2 cellular contexts compared by ENCODE assay signal in genomic region chr7:7917593-7917992, GRCh38.
TF ChIP-seq lines count a peak whose summit lies in the region.

No MANE protein-coding gene starts in this region.

TF ChIP-seq in HepG2, 621 proteins besides CTCF, POLR2A, EP300 and RAD21:
- TF ChIP-seq THAP11 (CRISPR knock-in tag; IDR thresholded peaks at IDR 0.05) (no peak), ZNF660 (CRISPR knock-in tag; IDR thresholded peaks at IDR 0.05; ENCODE audit: borderline replicate concordance, low read depth) (no peak), ZBTB39 (CRISPR knock-in tag; IDR thresholded peaks at IDR 0.05) (no peak), MAFK (conservative IDR thresholded peaks at IDR 0.05 in 1 of 2, IDR thresholded peaks at IDR 0.05 in 1 of 2; ENCODE audit: low read length in 2 of 2) (peak in 1 of 2 experiments; percentile 75; a peak in 3 of 4 replicates), CSRNP2 (CRISPR knock-in tag; conservative IDR thresholded peaks at IDR 0.05; ENCODE audit: low read depth) (no peak), NCOR1 (IDR thresholded peaks at IDR 0.05; ENCODE audit: borderline replicate concordance, low read length) (no peak), ZNF326 (CRISPR knock-in tag; IDR thresholded peaks at IDR 0.05; ENCODE audit: borderline replicate concordance) (no peak), MAFF (IDR thresholded peaks at IDR 0.05; ENCODE audit: low read depth, low read length) (peak; percentile 57; the same call in 1 of the 2 replicates), E2F5 (CRISPR knock-in tag; conservative IDR thresholded peaks at IDR 0.05) (no peak), ZNF878 (CRISPR knock-in tag; IDR thresholded peaks at IDR 0.05) (no peak), SIX1 (CRISPR knock-in tag; IDR thresholded peaks at IDR 0.05; ENCODE audit: borderline replicate concordance) (no peak), GATAD1 (CRISPR knock-in tag; IDR thresholded peaks at IDR 0.05) (no peak)
- TF ChIP-seq, protein P1, sequence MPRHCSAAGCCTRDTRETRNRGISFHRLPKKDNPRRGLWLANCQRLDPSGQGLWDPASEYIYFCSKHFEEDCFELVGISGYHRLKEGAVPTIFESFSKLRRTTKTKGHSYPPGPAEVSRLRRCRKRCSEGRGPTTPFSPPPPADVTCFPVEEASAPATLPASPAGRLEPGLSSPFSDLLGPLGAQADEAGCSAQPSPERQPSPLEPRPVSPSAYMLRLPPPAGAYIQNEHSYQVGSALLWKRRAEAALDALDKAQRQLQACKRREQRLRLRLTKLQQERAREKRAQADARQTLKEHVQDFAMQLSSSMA (CRISPR knock-in tag; IDR thresholded peaks at IDR 0.05) = no peak
- TF ChIP-seq, protein P2, sequence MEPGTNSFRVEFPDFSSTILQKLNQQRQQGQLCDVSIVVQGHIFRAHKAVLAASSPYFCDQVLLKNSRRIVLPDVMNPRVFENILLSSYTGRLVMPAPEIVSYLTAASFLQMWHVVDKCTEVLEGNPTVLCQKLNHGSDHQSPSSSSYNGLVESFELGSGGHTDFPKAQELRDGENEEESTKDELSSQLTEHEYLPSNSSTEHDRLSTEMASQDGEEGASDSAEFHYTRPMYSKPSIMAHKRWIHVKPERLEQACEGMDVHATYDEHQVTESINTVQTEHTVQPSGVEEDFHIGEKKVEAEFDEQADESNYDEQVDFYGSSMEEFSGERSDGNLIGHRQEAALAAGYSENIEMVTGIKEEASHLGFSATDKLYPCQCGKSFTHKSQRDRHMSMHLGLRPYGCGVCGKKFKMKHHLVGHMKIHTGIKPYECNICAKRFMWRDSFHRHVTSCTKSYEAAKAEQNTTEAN (CRISPR knock-in tag; conservative IDR thresholded peaks at IDR 0.05) = no peak
- TF ChIP-seq, protein P3, sequence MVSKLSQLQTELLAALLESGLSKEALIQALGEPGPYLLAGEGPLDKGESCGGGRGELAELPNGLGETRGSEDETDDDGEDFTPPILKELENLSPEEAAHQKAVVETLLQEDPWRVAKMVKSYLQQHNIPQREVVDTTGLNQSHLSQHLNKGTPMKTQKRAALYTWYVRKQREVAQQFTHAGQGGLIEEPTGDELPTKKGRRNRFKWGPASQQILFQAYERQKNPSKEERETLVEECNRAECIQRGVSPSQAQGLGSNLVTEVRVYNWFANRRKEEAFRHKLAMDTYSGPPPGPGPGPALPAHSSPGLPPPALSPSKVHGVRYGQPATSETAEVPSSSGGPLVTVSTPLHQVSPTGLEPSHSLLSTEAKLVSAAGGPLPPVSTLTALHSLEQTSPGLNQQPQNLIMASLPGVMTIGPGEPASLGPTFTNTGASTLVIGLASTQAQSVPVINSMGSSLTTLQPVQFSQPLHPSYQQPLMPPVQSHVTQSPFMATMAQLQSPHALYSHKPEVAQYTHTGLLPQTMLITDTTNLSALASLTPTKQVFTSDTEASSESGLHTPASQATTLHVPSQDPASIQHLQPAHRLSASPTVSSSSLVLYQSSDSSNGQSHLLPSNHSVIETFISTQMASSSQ (IDR thresholded peaks at IDR 0.05; ENCODE audit: low read depth) = no peak
- TF ChIP-seq, protein P3 (CRISPR knock-in tag; IDR thresholded peaks at IDR 0.05; ENCODE audit: borderline replicate concordance) = no peak
TF ChIP-seq in HepG2: peak in this region for 2.

TF ChIP-seq in K562, 482 proteins besides CTCF, POLR2A, EP300 and RAD21:
- TF ChIP-seq C11orf30 (IDR thresholded peaks at IDR 0.05; ENCODE audit: low read depth) = peak; percentile 36; the same call in 1 of the 2 replicates
- no peak for TF ChIP-seq CXXC5 (CRISPR knock-in tag; IDR thresholded peaks at IDR 0.05)
- peak; percentile 35; the same call in 1 of the 2 replicates for TF ChIP-seq MAFG (tag; conservative IDR thresholded peaks at IDR 0.05)
- no peak for TF ChIP-seq ZNF354B (CRISPR knock-in tag; IDR thresholded peaks at IDR 0.05)
- TF ChIP-seq, protein P4, sequence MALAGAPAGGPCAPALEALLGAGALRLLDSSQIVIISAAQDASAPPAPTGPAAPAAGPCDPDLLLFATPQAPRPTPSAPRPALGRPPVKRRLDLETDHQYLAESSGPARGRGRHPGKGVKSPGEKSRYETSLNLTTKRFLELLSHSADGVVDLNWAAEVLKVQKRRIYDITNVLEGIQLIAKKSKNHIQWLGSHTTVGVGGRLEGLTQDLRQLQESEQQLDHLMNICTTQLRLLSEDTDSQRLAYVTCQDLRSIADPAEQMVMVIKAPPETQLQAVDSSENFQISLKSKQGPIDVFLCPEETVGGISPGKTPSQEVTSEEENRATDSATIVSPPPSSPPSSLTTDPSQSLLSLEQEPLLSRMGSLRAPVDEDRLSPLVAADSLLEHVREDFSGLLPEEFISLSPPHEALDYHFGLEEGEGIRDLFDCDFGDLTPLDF (CRISPR knock-in tag; IDR thresholded peaks at IDR 0.05) = no peak
- no peak for TF ChIP-seq NONO (IDR thresholded peaks at IDR 0.05; ENCODE audit: low read depth in 2 of 2, low read length in 1 of 2)
- TF ChIP-seq DDX20 (tag; IDR thresholded peaks at IDR 0.05; ENCODE audit: low read depth) = no peak
- TF ChIP-seq TOE1 (IDR thresholded peaks at IDR 0.05; ENCODE audit: borderline replicate concordance) = no peak
- TF ChIP-seq TOE1 (CRISPR knock-in tag; IDR thresholded peaks at IDR 0.05; ENCODE audit: borderline replicate concordance, low read depth) = no peak
- no peak for TF ChIP-seq BMI1 (IDR thresholded peaks at IDR 0.05; ENCODE audit: low read length)
- no peak for TF ChIP-seq NR2C1 (IDR thresholded peaks at IDR 0.05)
- no peak for TF ChIP-seq NR2C1 (tag; IDR thresholded peaks at IDR 0.05)
- TF ChIP-seq NFXL1 (CRISPR knock-in tag; IDR thresholded peaks at IDR 0.05) = no peak
- TF ChIP-seq ZNF316 (IDR thresholded peaks at IDR 0.05) = peak; percentile 67
- TF ChIP-seq RNF2 (IDR thresholded peaks at IDR 0.05) = no peak
- TF ChIP-seq E2F3 (CRISPR knock-in tag; IDR thresholded peaks at IDR 0.05) = no peak
- no peak for TF ChIP-seq NUFIP1 (IDR thresholded peaks at IDR 0.05; ENCODE audit: partially characterized antibody)
- TF ChIP-seq, protein P2 (CRISPR knock-in tag; IDR thresholded peaks at IDR 0.05) = no peak
- no peak for TF ChIP-seq CEBPG (CRISPR knock-in tag; IDR thresholded peaks at IDR 0.05)
- TF ChIP-seq CEBPG (tag; conservative IDR thresholded peaks at IDR 0.05 in 1 of 2, IDR thresholded peaks at IDR 0.05 in 1 of 2) = no peak
- no peak for TF ChIP-seq ZKSCAN8 (CRISPR knock-in tag; IDR thresholded peaks at IDR 0.05)
- TF ChIP-seq MCM5 (IDR thresholded peaks at IDR 0.05; ENCODE audit: low read depth) = no peak
